15 cellular contexts compared by ENCODE assay signal in genomic region chr6:44850367-44850766, GRCh38.
DNase-seq lines count a peak whose midpoint lies in the region; ATAC-seq and TF ChIP-seq lines count a peak whose summit lies in the region.
"Had no signal": no experiment of that assay in that cellular context is flagged by ENCODE, and none has a peak within 500 bp of the region (broad histone marks: within the 10 kb centered on the region; RNA-seq: fewer than 3 reads in every experiment).

No MANE protein-coding gene starts in this region.

- intact Hi-C loops in left ventricle myocardium superior (cut with micrococcal nuclease) = no loop called here
- intact Hi-C loops in sciatic nerve (cut with DNase I) = no loop called here
- intact Hi-C loops in tibial artery (cut with DNase I; ENCODE audit: low total_unique reads) = no loop called here
- intact Hi-C loops in activated CD8-positive, alpha-beta T cell treated with anti-CD3 and anti-CD28 coated beads for 36 hours (cut with micrococcal nuclease) = no loop called here

- no peaks in the 10 kb centered on the region for H3K27me3 Mint-ChIP-seq in activated CD8-positive, alpha-beta T cell treated with anti-CD3 and anti-CD28 coated beads for 36 hours
- H3K27me3 Mint-ChIP-seq: CD4-positive, CD25-positive, alpha-beta regulatory T cell had no signal

- H3K4me3 ChIP-seq in right atrium auricular region (no peak overlapping the region), tibial artery (no peak overlapping the region)
- H3K4me3 ChIP-seq: BLaER1 treated with 17β-estradiol and CSF1 and Interleukin-3, amounts not matched to agents 10 nM and 100 nM; GM23248 had no signal

- POLR2A ChIA-PET in activated CD8-positive, alpha-beta T cell treated with anti-CD3 and anti-CD28 coated beads for 36 hours (lab: Charles Lee) = no interaction called here

- no peak overlapping the region for H3K4me3 Mint-ChIP-seq in activated CD8-positive, alpha-beta T cell treated with anti-CD3 and anti-CD28 coated beads for 36 hours
- H3K4me3 Mint-ChIP-seq: CD4-positive, CD25-positive, alpha-beta regulatory T cell had no signal

- ATAC-seq in left ventricle myocardium superior (no peak), sciatic nerve (peak; percentile 66), GM18519 (IDR thresholded peaks at IDR 0.05; ENCODE audit: low FRiP score, unreplicated experiment) (no peak)
- no peak for ATAC-seq in activated CD8-positive, alpha-beta T cell treated with anti-CD3 and anti-CD28 coated beads for 36 hours
- ATAC-seq: HCT116 had no signal

- H3K36me3 ChIP-seq in right atrium auricular region (no peaks in the 10 kb centered on the region), tibial artery (no peaks in the 10 kb centered on the region)
- H3K36me3 ChIP-seq: BLaER1 treated with 17β-estradiol and CSF1 and Interleukin-3, amounts not matched to agents 10 nM and 100 nM had no signal

- no peak for DNase-seq in right atrium auricular region (ENCODE audit: low spot score)
- DNase-seq in left ventricle myocardium superior = no peak
- peak; percentile 23 for DNase-seq in fibroblast of peridontal ligament (ENCODE audit: extremely low read depth)
- DNase-seq in sciatic nerve (ENCODE audit: low spot score) = no peak
- no peak for DNase-seq in tibial artery
- DNase-seq in activated CD8-positive, alpha-beta T cell treated with anti-CD3 and anti-CD28 coated beads for 36 hours = no peak
- no peak for DNase-seq in dermis blood vessel endothelial cell
- DNase-seq: ACHN; Calu3; CD4-positive, CD25-positive, alpha-beta regulatory T cell; DMS 273 treated with DMSO at 0.1 percent for 48 hours had no signal

- H3K4me1 Mint-ChIP-seq in activated CD8-positive, alpha-beta T cell treated with anti-CD3 and anti-CD28 coated beads for 36 hours (ENCODE audit: low read depth) = peaks cover 21% of the 10 kb centered on the region

- peak overlapping the region; percentile 18 to 63 for H3K27ac ChIP-seq in right atrium auricular region
- H3K27ac ChIP-seq in tibial artery = peak overlapping the region; percentile 27 to 31
- H3K27ac ChIP-seq: BLaER1 treated with 17β-estradiol and CSF1 and Interleukin-3, amounts not matched to agents 10 nM and 100 nM; GM23248 had no signal

- H3K36me3 Mint-ChIP-seq in activated CD8-positive, alpha-beta T cell treated with anti-CD3 and anti-CD28 coated beads for 36 hours (ENCODE audit: low read depth) = peaks cover 3% of the 10 kb centered on the region

- H3K9me3 ChIP-seq in right atrium auricular region = no peaks in the 10 kb centered on the region
- H3K9me3 ChIP-seq in tibial artery = no peaks in the 10 kb centered on the region
- H3K9me3 ChIP-seq: BLaER1 treated with 17β-estradiol and CSF1 and Interleukin-3, amounts not matched to agents 10 nM and 100 nM had no signal

- no peak overlapping the region for H3K27ac Mint-ChIP-seq in activated CD8-positive, alpha-beta T cell treated with anti-CD3 and anti-CD28 coated beads for 36 hours
- H3K27ac Mint-ChIP-seq: CD4-positive, CD25-positive, alpha-beta regulatory T cell had no signal

- H3K4me1 ChIP-seq in right atrium auricular region (no peaks in the 10 kb centered on the region), tibial artery (no peaks in the 10 kb centered on the region)

- CTCF ChIA-PET in activated CD8-positive, alpha-beta T cell treated with anti-CD3 and anti-CD28 coated beads for 36 hours (lab: Charles Lee) = no interaction called here

- H3K9me3 Mint-ChIP-seq in activated CD8-positive, alpha-beta T cell treated with anti-CD3 and anti-CD28 coated beads for 36 hours = peaks cover 1% of the 10 kb centered on the region
- H3K9me3 Mint-ChIP-seq: CD4-positive, CD25-positive, alpha-beta regulatory T cell had no signal

- H3K27me3 ChIP-seq in right atrium auricular region (no peaks in the 10 kb centered on the region), tibial artery (no peaks in the 10 kb centered on the region)
- H3K27me3 ChIP-seq: BLaER1 treated with 17β-estradiol and CSF1 and Interleukin-3, amounts not matched to agents 10 nM and 100 nM had no signal

- TF ChIP-seq CTCF in right atrium auricular region (IDR thresholded peaks at IDR 0.05) (no peak), tibial artery (IDR thresholded peaks at IDR 0.05) (no peak)
- TF ChIP-seq CTCF in activated CD8-positive, alpha-beta T cell treated with anti-CD3 and anti-CD28 coated beads for 36 hours (IDR thresholded peaks at IDR 0.05) = no peak
